ENCODE assay signal across 14 cellular contexts in the genomic region with DNA sequence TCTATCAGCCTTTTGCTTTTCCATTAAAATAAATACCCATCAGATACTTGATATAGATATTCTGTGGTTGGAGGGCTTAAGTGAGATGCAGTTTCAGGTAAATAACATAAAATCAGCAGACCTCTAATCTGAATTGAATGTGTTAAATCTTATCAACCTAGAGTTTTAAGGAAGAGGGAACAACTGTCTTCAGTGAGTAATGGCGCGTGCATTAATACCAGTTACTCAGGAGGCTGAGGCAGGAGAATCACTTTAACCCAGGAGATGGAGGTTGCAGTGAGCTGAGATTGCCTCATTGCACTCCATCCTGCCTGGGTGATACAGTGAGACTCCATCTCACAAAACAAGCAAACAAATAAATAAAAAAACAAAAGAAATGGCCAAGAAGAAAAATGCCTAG. TPM values are rescaled to one million over a fixed set of nuclear protein-coding genes. Genes with fewer than 3 reads are reported as not detected.
DNase-seq lines count a peak whose midpoint lies in the region; ATAC-seq and TF ChIP-seq lines count a peak whose summit lies in the region.
"Had no signal": no experiment of that assay in that cellular context is flagged by ENCODE, and none has a peak within 500 bp of the region (broad histone marks: within the 10 kb centered on the region; RNA-seq: fewer than 3 reads in every experiment).

No MANE protein-coding gene starts in this region.

- no peaks in the 10 kb centered on the region for H3K4me1 ChIP-seq in parathyroid adenoma

- peak overlapping the region; percentile 47 for H3K4me2 ChIP-seq in parathyroid adenoma (ENCODE audit: low read length)

- ATAC-seq in SK-N-SH treated with all-trans-retinoic acid at 6 μM for 48 hours: peak; percentile 52
- ATAC-seq in HG02970 (IDR thresholded peaks at IDR 0.05; ENCODE audit: low FRiP score, unreplicated experiment): no peak

- H3K4me3 ChIP-seq in AG04450 (ENCODE audit: low read depth, low read length) (peak overlapping the region; percentile 54; the same call in 1 of the 2 replicates), fibroblast of pulmonary artery (replicated peaks; ENCODE audit: low read depth, low read length) (peak overlapping the region; percentile 54), parathyroid adenoma (ENCODE audit: low read depth, low read length) (no peak overlapping the region)

- TF ChIP-seq CTCF in AG04450 (IDR thresholded peaks at IDR 0.05; ENCODE audit: low read depth, low read length) (no peak), fibroblast of pulmonary artery (IDR thresholded peaks at IDR 0.05; ENCODE audit: low read length, missing control alignments) (no peak), parathyroid adenoma (IDR thresholded peaks at IDR 0.05) (no peak)

- H3K9me3 ChIP-seq in AG04450 (ENCODE audit: control insufficient read depth, insufficient read depth, low read length) (no peaks in the 10 kb centered on the region), parathyroid adenoma (ENCODE audit: control insufficient read depth, low read length) (no peaks in the 10 kb centered on the region)

- no peaks in the 10 kb centered on the region for H3K36me3 ChIP-seq in parathyroid adenoma (ENCODE audit: control insufficient read depth, insufficient read depth, low read length)

- POLR2A ChIA-PET in AG04450 (lab: Yijun Ruan, JAX): interaction anchor here (0.9 kb wide), 1 partner anchor 54 kb away, joined by 4 read pairs; a partner anchor contains a TSS

- H3K9ac ChIP-seq in parathyroid adenoma: no peak overlapping the region

- H3K27ac ChIP-seq in AG04450 (ENCODE audit: low read depth, low read length) (no peak overlapping the region), parathyroid adenoma (peak overlapping the region; percentile 40)

- CTCF ChIA-PET in AG04450 (lab: Charles Lee): no interaction called here

- DNase-seq in AG04450 (ENCODE audit: low read depth, low spot score) (no peak), fibroblast of pulmonary artery (ENCODE audit: low read depth) (no peak), NCI-H2227 (lab: John Stamatoyannopoulos, UW; ENCODE audit: unreplicated experiment) (no peak), iPS-NIHi7 (ENCODE audit: extremely low spot score) (no peak), NCI-H69 (lab: John Stamatoyannopoulos, UW) (no peak)
- DNase-seq: aorta; effector CD4-positive, alpha-beta T cell; KG1; NCI-H1694; RPMI8226; trophoblast cell had no signal

- no peak overlapping the region for H2AFZ ChIP-seq in parathyroid adenoma

- H3K79me2 ChIP-seq in parathyroid adenoma: peaks cover 3% of the 10 kb centered on the region

- H3K27me3 ChIP-seq in AG04450 (ENCODE audit: control insufficient read depth, insufficient read depth, low read length) (no peaks in the 10 kb centered on the region), parathyroid adenoma (ENCODE audit: control insufficient read depth, insufficient read depth, low read length) (no peaks in the 10 kb centered on the region)

TF ChIP-seq in SK-N-SH treated with all-trans-retinoic acid at 6 μM for 48 hours, 23 proteins besides CTCF, POLR2A, EP300 and RAD21:
- no peak for TF ChIP-seq RARB (CRISPR knock-in tag; IDR thresholded peaks at IDR 0.05)

RNA-seq across cellular contexts. Expression of a gene that starts 54.3 kb away (rescaled TPM):
- 15.4 and 18.0 TPM in 2 replicates for polyA plus RNA-seq in AG04450 (2011; rRNA removed)
- 47.3 and 66.9 TPM in 2 replicates for polyA minus RNA-seq in AG04450 (2011; rRNA and poly(A)+ RNA removed)
